Comparison of ENCODE assay signal across 17 cellular contexts in the genomic region with DNA sequence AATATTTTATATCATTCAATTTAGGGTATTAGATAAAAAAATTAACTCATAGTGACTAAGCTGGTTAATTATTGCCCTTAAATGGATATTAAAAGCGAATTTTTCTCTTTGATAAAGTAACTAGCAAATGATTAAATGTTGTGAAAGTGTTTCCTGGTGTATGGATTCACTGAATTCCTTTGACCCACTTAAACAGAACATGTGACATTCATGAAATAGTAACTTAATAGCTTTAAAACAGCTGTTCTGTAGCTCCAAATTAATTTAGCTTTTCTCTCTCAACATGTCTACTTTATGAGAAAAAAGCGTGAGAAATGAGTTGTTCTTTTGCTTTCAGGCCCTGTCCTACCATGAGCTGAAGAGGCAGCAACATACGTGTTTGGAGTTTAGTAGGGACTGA. TPM values are rescaled to one million over a fixed set of nuclear protein-coding genes. Genes with fewer than 3 reads are reported as not detected.
DNase-seq lines count a peak whose midpoint lies in the region; ATAC-seq, FAIRE-seq and TF ChIP-seq lines count a peak whose summit lies in the region.
"Had no signal": no experiment of that assay in that cellular context is flagged by ENCODE, and none has a peak within 500 bp of the region (broad histone marks: within the 10 kb centered on the region; RNA-seq: fewer than 3 reads in every experiment).

No MANE protein-coding gene starts in this region.

- peak; percentile 19 for FAIRE-seq in small intestine (lab: Jason Lieb, UNC)

- peak; percentile 34 for DNase-seq in LHCN-M2 (ENCODE audit: low read depth)
- DNase-seq in fibroblast of villous mesenchyme (ENCODE audit: low read depth), result peak; percentile 25
- no peak for DNase-seq in right lobe of liver
- no peak for DNase-seq in small intestine
- no peak for DNase-seq in T1000 (lab: John Stamatoyannopoulos, UW)
- no peak for DNase-seq in posterior cingulate gyrus
- DNase-seq in dedifferentiated amniotic fluid mesenchymal stem cell (ENCODE audit: extremely low spot score), result no peak
- DNase-seq: DMS79 treated with DMSO at 0.1 percent for 48 hours, NCI-H1048, NCI-H1436, NCI-H1930, NCI-H226, NCI-H524 treated with DMSO at 0.1 percent for 48 hours, PC-3, SIG-M5 had no signal

- H3K4me1 ChIP-seq in right lobe of liver (peaks cover 0 to 10% (median 4%) of the 10 kb centered on the region in 4 donors), small intestine (ENCODE audit: control insufficient read depth in 2 of 2, insufficient read depth in 1 of 2, low read depth in 1 of 2, low read length in 1 of 2) (no peaks in the 10 kb centered on the region)

- H3K27ac ChIP-seq in right lobe of liver, result peak overlapping the region in 2 of 3 donors; percentile 14 to 42
- no peak overlapping the region for H3K27ac ChIP-seq in small intestine (ENCODE audit: low read depth in 1 of 2, low read length in 1 of 2)
- H3K27ac ChIP-seq: C4-2B, RWPE1 had no signal

- H3K4me3 ChIP-seq in fibroblast of villous mesenchyme (ENCODE audit: low read depth, low read length) (no peak overlapping the region), right lobe of liver (no peak overlapping the region), small intestine (ENCODE audit: low read depth in 1 of 2, low read length in 2 of 2) (no peak overlapping the region)

- intact Hi-C loops in right lobe of liver (cut with DNase I) (no loop called here), posterior cingulate gyrus (cut with DNase I) (no loop called here)

- WGBS in right lobe of liver (ENCODE audit: insufficient coverage, low coverage, low lambda C conversion rate, missing lambda C conversion rate), result 28% methylated on average over 3 of the region's 3 CpGs
- WGBS in small intestine, 3 donors, result 50 to 53% (median 50%) methylated on average over 3 of the region's 3 CpGs

- no peaks in the 10 kb centered on the region for H3K27me3 ChIP-seq in right lobe of liver
- no peaks in the 10 kb centered on the region for H3K27me3 ChIP-seq in small intestine (ENCODE audit: control insufficient read depth in 2 of 2, insufficient read depth in 2 of 2, low read length in 2 of 2)

- no peaks in the 10 kb centered on the region for H3K9me3 ChIP-seq in right lobe of liver
- no peaks in the 10 kb centered on the region for H3K9me3 ChIP-seq in small intestine (ENCODE audit: control insufficient read depth, low read depth)

- peak in 3 of 4 donors; percentile 7 to 36 (median 31) for ATAC-seq in right lobe of liver
- ATAC-seq: PC-3 had no signal

- TF ChIP-seq CTCF in fibroblast of villous mesenchyme (IDR thresholded peaks at IDR 0.05; ENCODE audit: insufficient read depth, low read depth, low read length), result no peak
- TF ChIP-seq CTCF in right lobe of liver (IDR thresholded peaks at IDR 0.05), result no peak

- no peak for TF ChIP-seq POLR2A in right lobe of liver (IDR thresholded peaks at IDR 0.05)

- no peaks in the 10 kb centered on the region for H3K36me3 ChIP-seq in right lobe of liver
- H3K36me3 ChIP-seq in small intestine (ENCODE audit: control insufficient read depth in 2 of 2, insufficient read depth in 2 of 2, low read length in 2 of 2), result no peaks in the 10 kb centered on the region

RNA-seq across cellular contexts. Expression of a gene that starts 36.4 kb away (rescaled TPM):
- total RNA-seq in LHCN-M2 (2014; rRNA removed) (29.9 and 34.3 TPM in 2 replicates), fibroblast of villous mesenchyme (42.8 and 69.1 TPM in 2 replicates), right lobe of liver (10 to 100 TPM in 5 of 6 experiments, 1 to 10 TPM in 1; 8.7 to 19.3 (median 13.0) TPM)
- 14.5 TPM for polyA plus RNA-seq in LHCN-M2 (2012)
- polyA plus RNA-seq in small intestine, result 1 to 10 TPM; 5.7 to 8.5 (median 7.6) TPM

RNA-seq across cellular contexts. Expression of a gene that starts 37.6 kb away (rescaled TPM):
- 7.4 and 9.8 TPM in 2 replicates for total RNA-seq in LHCN-M2 (2014; rRNA removed)
- polyA plus RNA-seq in LHCN-M2 (2012), result 3.5 TPM
- 10.3 and 15.5 TPM in 2 replicates for total RNA-seq in fibroblast of villous mesenchyme
- total RNA-seq in right lobe of liver, result 1 to 10 TPM; 4.9 to 5.6 (median 5.4) TPM
- 1 to 10 TPM; 3.8 to 5.8 (median 5.5) TPM for polyA plus RNA-seq in small intestine

Comparison
In these comparisons a context has a peak if more than half of its experiments do, and no peak if none do; other contexts are left out.
1. DNase-seq: peak in LHCN-M2 (single experiment) and fibroblast of villous mesenchyme (single experiment); none in right lobe of liver (0 of 3), small intestine (single experiment), T1000 (single experiment), posterior cingulate gyrus (0 of 10) and dedifferentiated amniotic fluid mesenchymal stem cell (single experiment).
2. H3K27ac ChIP-seq: peak in right lobe of liver (2 of 3); none in small intestine (0 of 2).